In the genomic region with DNA sequence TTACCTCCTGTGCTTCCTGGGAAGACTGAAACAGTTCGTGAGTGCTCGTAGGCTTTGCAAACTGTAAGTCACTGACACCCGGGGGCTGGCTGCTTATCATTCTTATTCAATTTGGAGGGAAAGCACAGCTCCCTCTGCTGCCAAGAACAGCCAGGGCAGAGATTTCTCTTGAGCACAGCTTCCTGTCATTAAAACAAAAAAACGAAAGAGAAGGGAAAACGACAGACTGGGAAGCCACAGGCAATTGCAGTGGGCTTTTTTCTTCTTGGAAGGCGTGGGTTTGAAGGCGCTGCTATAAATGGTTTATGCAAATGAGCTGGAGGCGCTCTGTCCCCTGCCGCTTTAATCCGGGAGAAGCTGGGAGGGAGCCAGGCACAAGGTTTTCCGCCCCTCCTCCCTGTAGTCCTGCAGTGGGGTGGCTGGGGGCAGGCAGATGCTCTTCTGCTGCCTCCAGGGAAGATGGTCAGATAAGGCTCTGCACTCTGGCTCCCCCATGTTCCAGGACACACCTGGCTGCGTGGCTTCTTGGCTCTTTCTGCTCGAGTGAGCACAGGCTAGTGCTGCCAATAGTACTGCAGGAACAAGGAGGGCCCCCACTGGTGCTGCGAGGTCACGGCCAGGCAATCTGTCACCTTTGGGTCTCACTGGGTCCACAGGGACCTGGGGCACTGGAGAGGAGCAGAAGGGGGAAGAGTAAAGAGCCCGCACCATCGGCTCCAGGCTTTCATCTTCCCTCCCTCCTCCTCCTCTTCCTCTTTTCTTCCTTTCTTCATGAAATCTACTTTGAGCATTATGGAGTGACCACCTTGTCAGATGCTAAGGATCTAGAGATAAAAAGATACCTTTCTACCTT, we compare ENCODE assay signal across 8 cellular contexts. TPM values are rescaled to one million over a fixed set of nuclear protein-coding genes. Genes with fewer than 3 reads are reported as not detected.
DNase-seq lines count a peak whose midpoint lies in the region; ATAC-seq and TF ChIP-seq lines count a peak whose summit lies in the region.

No MANE protein-coding gene starts in this region.

- no peaks in the 10 kb centered on the region for H3K4me1 ChIP-seq in GM23248 (ENCODE audit: insufficient read depth)
- H3K4me1 ChIP-seq in neural progenitor cell = peaks cover 22% of the 10 kb centered on the region

- H3K79me2 ChIP-seq in GM23248 (ENCODE audit: insufficient read depth) = no peaks in the 10 kb centered on the region
- no peaks in the 10 kb centered on the region for H3K79me2 ChIP-seq in neural progenitor cell (ENCODE audit: low read depth)

- H3K9me3 ChIP-seq in GM23248 (ENCODE audit: low read depth) (no peaks in the 10 kb centered on the region), neural progenitor cell (ENCODE audit: low read depth) (no peaks in the 10 kb centered on the region)

- peak overlapping the region; percentile 64 for H2AFZ ChIP-seq in GM23248
- H2AFZ ChIP-seq in neural progenitor cell (replicated peaks) = peak overlapping the region; percentile 33

- intact Hi-C loops in CD14-positive monocyte (cut with micrococcal nuclease) = no loop called here

- H3K9me3 Mint-ChIP-seq in CD14-positive monocyte = no peaks in the 10 kb centered on the region
- no peaks in the 10 kb centered on the region for H3K9me3 Mint-ChIP-seq in neural progenitor cell

- H3K9ac ChIP-seq in GM23248 (no peak overlapping the region; the same call in 1 of the 2 replicates), neural progenitor cell (no peak overlapping the region)

- ATAC-seq in HG03460 (IDR thresholded peaks at IDR 0.05; ENCODE audit: unreplicated experiment) (no peak), GM21390 (IDR thresholded peaks at IDR 0.05; ENCODE audit: unreplicated experiment) (no peak)

- no peak overlapping the region for H3K27ac Mint-ChIP-seq in CD14-positive monocyte
- H3K27ac Mint-ChIP-seq in neural progenitor cell = peak overlapping the region; percentile 16

- H3K9me2 ChIP-seq in GM23248 (ENCODE audit: insufficient read depth) = no peaks in the 10 kb centered on the region

- H3K4me2 ChIP-seq in GM23248 (ENCODE audit: unreplicated experiment) (peak overlapping the region; percentile 38), neural progenitor cell (peak overlapping the region; percentile 71)

- no peaks in the 10 kb centered on the region for H4K20me1 ChIP-seq in GM23248 (ENCODE audit: insufficient read depth)
- H4K20me1 ChIP-seq in neural progenitor cell (ENCODE audit: low read depth) = no peaks in the 10 kb centered on the region

- H3K36me3 Mint-ChIP-seq in CD14-positive monocyte = no peaks in the 10 kb centered on the region
- H3K36me3 Mint-ChIP-seq in neural progenitor cell = no peaks in the 10 kb centered on the region

- 14 to 15% methylated on average over 16 to 17 of the region's 17 CpGs for WGBS in GM23248 (ENCODE audit: low coverage in 1 of 2, low lambda C conversion rate in 2 of 2, missing lambda C conversion rate in 2 of 2), 2 experiments

- H3K27me3 Mint-ChIP-seq in CD14-positive monocyte (ENCODE audit: low read depth in 3 of 3) = peaks cover 14 to 26% (median 16%) of the 10 kb centered on the region in 3 donors
- peaks cover 3% of the 10 kb centered on the region for H3K27me3 Mint-ChIP-seq in neural progenitor cell (ENCODE audit: insufficient read depth, low read depth)

- H3K27me3 ChIP-seq in GM23248 (replicated peaks; ENCODE audit: insufficient read depth) = peaks cover 35% of the 10 kb centered on the region
- H3K27me3 ChIP-seq in neural progenitor cell = no peaks in the 10 kb centered on the region

- peaks cover 18% of the 10 kb centered on the region for H3K4me1 Mint-ChIP-seq in CD14-positive monocyte
- H3K4me1 Mint-ChIP-seq in neural progenitor cell = peaks cover 38% of the 10 kb centered on the region

- H3K4me3 Mint-ChIP-seq in CD14-positive monocyte = peak overlapping the region; percentile 74 to 86
- H3K4me3 Mint-ChIP-seq in neural progenitor cell = peak overlapping the region; percentile 78

- in situ Hi-C loops in GM23248 (cut with MboI) = no loop called here

- H3K27ac ChIP-seq in GM23248 = no peak overlapping the region
- no peak overlapping the region for H3K27ac ChIP-seq in neural progenitor cell

- H3K36me3 ChIP-seq in GM23248 (ENCODE audit: low read depth) (no peaks in the 10 kb centered on the region), neural progenitor cell (no peaks in the 10 kb centered on the region)

- H3F3A ChIP-seq in GM23248 (ENCODE audit: insufficient read depth) (no peaks in the 10 kb centered on the region), neural progenitor cell (ENCODE audit: low read depth) (peaks cover 11% of the 10 kb centered on the region)

- DNase-seq in CD14-positive monocyte (ENCODE audit: low spot score) = no peak
- DNase-seq in GM23248 = peak; percentile 59
- peak; percentile 41 for DNase-seq in NCI-H446 treated with DMSO at 0.1 percent for 48 hours (lab: John Stamatoyannopoulos, UW)
- DNase-seq in activated T-cell treated with anti-CD3 and anti-CD28 coated beads, Interleukin-2, amount 50 U/mL, for 48 hours = peak; percentile 47 to 51
- DNase-seq in fibroblast of the conjunctiva (ENCODE audit: low read depth) = peak; percentile 27
- peak; percentile 77 for DNase-seq in neural progenitor cell (ENCODE audit: low spot score)

- H3K4me3 ChIP-seq in GM23248 = peak overlapping the region; percentile 59
- H3K4me3 ChIP-seq in neural progenitor cell = peak overlapping the region; percentile 32

- TF ChIP-seq CTCF in CD14-positive monocyte (IDR thresholded peaks at IDR 0.05) (peak; percentile 23), neural progenitor cell (IDR thresholded peaks at IDR 0.05) (peak; percentile 50)

RNA-seq across cellular contexts. Expression of a gene that starts 49.5 kb away (rescaled TPM):
- polyA plus RNA-seq in CD14-positive monocyte (1 to 10 TPM; 3.0 to 3.3 TPM), GM23248 (2016; fragmentation: Nextera tagmentation; extraction: Ambion mirVana) (1.5 TPM in 2 replicates)
- total RNA-seq in GM23248 (2014; rRNA removed; shearing (Covaris generic)) = 0.63 and 1.1 TPM in 2 replicates
- total RNA-seq in neural progenitor cell (ENCODE audit: low replicate concordance) = 0.06 and 1.5 TPM in 2 replicates
